4 cellular contexts compared by ENCODE assay signal in genomic region chr12:49610785-49611184, GRCh38. TPM values are rescaled to one million over a fixed set of nuclear protein-coding genes. Genes with fewer than 3 reads are reported as not detected.
"Had no signal": no experiment of that assay in that cellular context is flagged by ENCODE, and none has a peak within 500 bp of the region (broad histone marks: within the 10 kb centered on the region; RNA-seq: fewer than 3 reads in every experiment).

No MANE protein-coding gene starts in this region.

RNA-seq across cellular contexts. Expression of gene FAM186B, which starts 5.3 kb away (rescaled TPM):
- total RNA-seq: activated CD4-positive, alpha-beta memory T cell treated with anti-CD3 and anti-CD28 coated beads for 36 hours; activated CD4-positive, alpha-beta memory T cell treated with anti-CD3 and anti-CD28 coated beads, Interleukin-2, amount 10 ng/mL, durations not matched to agents 7 days and 5 days; activated CD8-positive, alpha-beta memory T cell treated with anti-CD3 and anti-CD28 coated beads, Interleukin-2, amount 10 ng/mL, durations not matched to agents 7 days and 5 days; activated CD8-positive, alpha-beta T cell treated with anti-CD3 and anti-CD28 coated beads for 36 hours had no signal
